ENCODE assay signal across 1 cellular context in the genomic region with DNA sequence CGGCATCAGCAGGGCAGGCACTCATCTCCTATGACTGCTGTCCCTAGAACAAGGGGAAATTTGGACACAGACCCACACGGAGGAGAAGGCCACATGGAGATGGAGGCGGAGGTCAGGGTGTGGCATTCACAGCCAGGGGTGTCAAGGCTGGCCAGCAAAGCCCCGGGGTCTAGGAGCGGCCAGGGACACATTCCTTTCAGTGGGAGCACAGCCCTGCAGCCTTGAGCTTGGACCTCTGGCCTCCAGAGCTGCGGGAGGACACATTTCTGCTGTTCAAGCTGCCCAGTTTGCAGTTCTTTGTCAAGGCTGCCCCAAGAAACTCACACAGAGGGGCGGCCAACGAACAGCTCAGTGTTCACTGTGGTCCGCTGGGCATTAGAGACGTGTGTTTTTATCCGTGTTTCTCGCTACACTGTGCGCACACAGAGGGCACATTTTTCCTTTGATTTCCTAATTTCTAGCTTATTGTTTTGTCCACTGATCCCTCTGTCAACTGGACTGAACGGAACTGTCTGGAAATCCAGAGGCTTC.
TF ChIP-seq lines count a peak whose summit lies in the region.

No MANE protein-coding gene starts in this region.

TF ChIP-seq in K562, 482 proteins besides CTCF, POLR2A, EP300 and RAD21 (continued from another document):
- no peak for TF ChIP-seq MTA1 (IDR thresholded peaks at IDR 0.05; ENCODE audit: borderline replicate concordance)
- TF ChIP-seq, protein P1, sequence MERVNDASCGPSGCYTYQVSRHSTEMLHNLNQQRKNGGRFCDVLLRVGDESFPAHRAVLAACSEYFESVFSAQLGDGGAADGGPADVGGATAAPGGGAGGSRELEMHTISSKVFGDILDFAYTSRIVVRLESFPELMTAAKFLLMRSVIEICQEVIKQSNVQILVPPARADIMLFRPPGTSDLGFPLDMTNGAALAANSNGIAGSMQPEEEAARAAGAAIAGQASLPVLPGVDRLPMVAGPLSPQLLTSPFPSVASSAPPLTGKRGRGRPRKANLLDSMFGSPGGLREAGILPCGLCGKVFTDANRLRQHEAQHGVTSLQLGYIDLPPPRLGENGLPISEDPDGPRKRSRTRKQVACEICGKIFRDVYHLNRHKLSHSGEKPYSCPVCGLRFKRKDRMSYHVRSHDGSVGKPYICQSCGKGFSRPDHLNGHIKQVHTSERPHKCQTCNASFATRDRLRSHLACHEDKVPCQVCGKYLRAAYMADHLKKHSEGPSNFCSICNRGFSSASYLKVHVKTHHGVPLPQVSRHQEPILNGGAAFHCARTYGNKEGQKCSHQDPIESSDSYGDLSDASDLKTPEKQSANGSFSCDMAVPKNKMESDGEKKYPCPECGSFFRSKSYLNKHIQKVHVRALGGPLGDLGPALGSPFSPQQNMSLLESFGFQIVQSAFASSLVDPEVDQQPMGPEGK (CRISPR knock-in tag; IDR thresholded peaks at IDR 0.05; ENCODE audit: borderline replicate concordance): no peak
- TF ChIP-seq, protein P2, sequence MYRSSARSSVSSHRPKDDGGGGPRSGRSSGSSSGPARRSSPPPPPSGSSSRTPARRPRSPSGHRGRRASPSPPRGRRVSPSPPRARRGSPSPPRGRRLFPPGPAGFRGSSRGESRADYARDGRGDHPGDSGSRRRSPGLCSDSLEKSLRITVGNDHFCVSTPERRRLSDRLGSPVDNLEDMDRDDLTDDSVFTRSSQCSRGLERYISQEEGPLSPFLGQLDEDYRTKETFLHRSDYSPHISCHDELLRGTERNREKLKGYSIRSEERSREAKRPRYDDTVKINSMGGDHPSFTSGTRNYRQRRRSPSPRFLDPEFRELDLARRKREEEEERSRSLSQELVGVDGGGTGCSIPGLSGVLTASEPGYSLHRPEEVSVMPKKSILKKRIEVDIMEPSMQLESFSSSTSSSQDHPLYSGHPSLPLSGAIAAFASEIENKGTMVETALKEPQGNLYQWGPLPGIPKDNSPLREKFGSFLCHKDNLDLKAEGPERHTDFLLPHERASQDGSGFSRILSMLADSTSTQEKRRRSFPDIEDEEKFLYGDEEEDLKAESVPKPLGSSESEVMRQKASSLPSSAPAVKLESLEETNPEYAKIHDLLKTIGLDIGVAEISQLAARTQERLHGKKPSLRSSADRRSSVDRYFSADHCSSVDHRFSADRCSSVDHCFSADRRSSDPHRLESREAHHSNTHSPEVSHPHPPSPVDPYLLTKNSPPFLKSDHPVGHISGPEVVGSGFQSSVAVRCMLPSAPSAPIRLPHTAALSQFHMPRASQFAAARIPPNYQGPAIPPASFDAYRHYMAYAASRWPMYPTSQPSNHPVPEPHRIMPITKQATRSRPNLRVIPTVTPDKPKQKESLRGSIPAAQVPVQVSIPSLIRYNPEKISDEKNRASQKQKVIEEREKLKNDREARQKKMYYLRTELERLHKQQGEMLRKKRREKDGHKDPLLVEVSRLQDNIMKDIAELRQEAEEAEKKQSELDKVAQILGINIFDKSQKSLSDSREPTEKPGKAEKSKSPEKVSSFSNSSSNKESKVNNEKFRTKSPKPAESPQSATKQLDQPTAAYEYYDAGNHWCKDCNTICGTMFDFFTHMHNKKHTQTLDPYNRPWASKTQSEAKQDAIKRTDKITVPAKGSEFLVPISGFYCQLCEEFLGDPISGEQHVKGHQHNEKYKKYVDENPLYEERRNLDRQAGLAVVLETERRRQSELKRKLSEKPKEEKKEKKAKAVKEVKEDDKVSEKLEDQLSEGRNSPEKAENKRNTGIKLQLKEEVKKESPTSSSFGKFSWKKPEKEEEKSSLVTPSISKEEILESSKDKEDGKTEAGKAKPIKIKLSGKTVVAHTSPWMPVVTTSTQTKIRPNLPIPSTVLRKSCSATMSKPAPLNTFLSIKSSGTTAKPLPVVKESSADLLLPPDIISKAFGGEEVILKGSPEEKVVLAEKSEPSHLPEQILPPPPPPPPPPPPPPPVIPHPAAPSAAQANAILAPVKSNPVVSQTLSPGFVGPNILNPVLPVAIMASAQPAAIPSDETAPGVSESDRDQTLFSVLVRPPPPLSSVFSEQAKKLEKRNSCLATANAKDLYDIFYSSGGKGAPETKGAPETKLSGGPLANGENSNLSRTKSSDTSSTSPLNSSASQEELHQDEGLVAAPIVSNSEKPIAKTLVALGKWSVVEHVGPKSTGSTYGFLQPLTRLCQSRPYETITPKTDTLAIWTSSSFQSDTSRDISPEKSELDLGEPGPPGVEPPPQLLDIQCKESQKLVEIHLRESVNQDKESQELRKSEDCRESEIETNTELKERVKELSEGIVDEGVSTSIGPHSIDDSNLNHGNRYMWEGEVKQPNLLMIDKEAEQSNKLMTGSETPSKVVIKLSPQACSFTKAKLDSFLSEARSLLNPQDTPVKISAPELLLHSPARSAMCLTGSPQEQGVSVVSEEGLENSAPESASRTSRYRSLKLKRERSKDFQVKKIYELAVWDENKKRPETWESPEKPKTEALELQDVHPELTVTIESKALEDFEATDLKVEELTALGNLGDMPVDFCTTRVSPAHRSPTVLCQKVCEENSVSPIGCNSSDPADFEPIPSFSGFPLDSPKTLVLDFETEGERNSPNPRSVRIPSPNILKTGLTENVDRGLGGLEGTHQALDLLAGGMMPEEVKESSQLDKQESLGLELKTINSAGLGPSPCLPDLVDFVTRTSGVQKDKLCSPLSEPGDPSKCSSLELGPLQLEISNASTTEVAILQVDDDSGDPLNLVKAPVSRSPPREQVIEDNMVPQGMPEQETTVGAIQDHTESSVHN (IDR thresholded peaks at IDR 0.05; ENCODE audit: borderline replicate concordance in 1 of 2, low read depth in 1 of 2): no peak
- TF ChIP-seq, protein P3, sequence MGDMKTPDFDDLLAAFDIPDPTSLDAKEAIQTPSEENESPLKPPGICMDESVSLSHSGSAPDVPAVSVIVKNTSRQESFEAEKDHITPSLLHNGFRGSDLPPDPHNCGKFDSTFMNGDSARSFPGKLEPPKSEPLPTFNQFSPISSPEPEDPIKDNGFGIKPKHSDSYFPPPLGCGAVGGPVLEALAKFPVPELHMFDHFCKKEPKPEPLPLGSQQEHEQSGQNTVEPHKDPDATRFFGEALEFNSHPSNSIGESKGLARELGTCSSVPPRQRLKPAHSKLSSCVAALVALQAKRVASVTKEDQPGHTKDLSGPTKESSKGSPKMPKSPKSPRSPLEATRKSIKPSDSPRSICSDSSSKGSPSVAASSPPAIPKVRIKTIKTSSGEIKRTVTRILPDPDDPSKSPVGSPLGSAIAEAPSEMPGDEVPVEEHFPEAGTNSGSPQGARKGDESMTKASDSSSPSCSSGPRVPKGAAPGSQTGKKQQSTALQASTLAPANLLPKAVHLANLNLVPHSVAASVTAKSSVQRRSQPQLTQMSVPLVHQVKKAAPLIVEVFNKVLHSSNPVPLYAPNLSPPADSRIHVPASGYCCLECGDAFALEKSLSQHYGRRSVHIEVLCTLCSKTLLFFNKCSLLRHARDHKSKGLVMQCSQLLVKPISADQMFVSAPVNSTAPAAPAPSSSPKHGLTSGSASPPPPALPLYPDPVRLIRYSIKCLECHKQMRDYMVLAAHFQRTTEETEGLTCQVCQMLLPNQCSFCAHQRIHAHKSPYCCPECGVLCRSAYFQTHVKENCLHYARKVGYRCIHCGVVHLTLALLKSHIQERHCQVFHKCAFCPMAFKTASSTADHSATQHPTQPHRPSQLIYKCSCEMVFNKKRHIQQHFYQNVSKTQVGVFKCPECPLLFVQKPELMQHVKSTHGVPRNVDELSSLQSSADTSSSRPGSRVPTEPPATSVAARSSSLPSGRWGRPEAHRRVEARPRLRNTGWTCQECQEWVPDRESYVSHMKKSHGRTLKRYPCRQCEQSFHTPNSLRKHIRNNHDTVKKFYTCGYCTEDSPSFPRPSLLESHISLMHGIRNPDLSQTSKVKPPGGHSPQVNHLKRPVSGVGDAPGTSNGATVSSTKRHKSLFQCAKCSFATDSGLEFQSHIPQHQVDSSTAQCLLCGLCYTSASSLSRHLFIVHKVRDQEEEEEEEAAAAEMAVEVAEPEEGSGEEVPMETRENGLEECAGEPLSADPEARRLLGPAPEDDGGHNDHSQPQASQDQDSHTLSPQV (IDR thresholded peaks at IDR 0.05): no peak
- TF ChIP-seq TEAD4 (IDR thresholded peaks at IDR 0.05; ENCODE audit: low read length): no peak
- no peak for TF ChIP-seq TEAD4 (CRISPR knock-in tag; IDR thresholded peaks at IDR 0.05; ENCODE audit: borderline replicate concordance)
- TF ChIP-seq TEAD1 (CRISPR knock-in tag; IDR thresholded peaks at IDR 0.05): no peak
- no peak for TF ChIP-seq MCM7 (IDR thresholded peaks at IDR 0.05)
- no peak for TF ChIP-seq ZNF282 (CRISPR knock-in tag; IDR thresholded peaks at IDR 0.05)
- no peak for TF ChIP-seq ZNF584 (CRISPR knock-in tag; IDR thresholded peaks at IDR 0.05; ENCODE audit: low read depth)
- no peak for TF ChIP-seq ZNF583 (CRISPR knock-in tag; IDR thresholded peaks at IDR 0.05)
- TF ChIP-seq U2AF1 (optimal IDR thresholded peaks at IDR 0.05; ENCODE audit: low read depth, low read length): no peak
- TF ChIP-seq NCOA1 (IDR thresholded peaks at IDR 0.05; ENCODE audit: low read depth): no peak
